In genomic region chr10:110206988-110207804, GRCh38 we compare ENCODE assay signal across 8 cellular contexts. TPM values are rescaled to one million over a fixed set of nuclear protein-coding genes. Genes with fewer than 3 reads are reported as not detected.
DNase-seq lines count a peak whose midpoint lies in the region; ATAC-seq and TF ChIP-seq lines count a peak whose summit lies in the region.

Gene MXI1 (plus strand): TSS chr10:110207605. CDS start chr10:110207809, 204 bp downstream.

- WGBS in thyroid gland, 2 donors = 4 to 10% methylated on average over 17 to 37 of the region's 37 CpGs

- DNase-seq in DMS 273 (lab: John Stamatoyannopoulos, UW; ENCODE audit: unreplicated experiment) = peak; percentile 84
- peak; percentile 77 for DNase-seq in NOMO-1 treated with dmso at 0.1 percent for 144 hours (lab: John Stamatoyannopoulos, UW; ENCODE audit: unreplicated experiment)
- no peak for DNase-seq in activated T-helper 2 cell treated with anti-CD3 and anti-CD28 coated beads, Interferon-gamma antibody, Interleukin-2, Interleukin-4, amounts not matched to agents 10 μg/mL and 5 μg/mL and 100 μg/mL, durations not matched to agents 14 hours and 24 hours and 36 hours (ENCODE audit: low spot score)
- DNase-seq in fibroblast of peridontal ligament (ENCODE audit: extremely low read depth) = peak; percentile 67
- peak; percentile 57 to 72 for DNase-seq in thyroid gland

- ATAC-seq in GM19438 (IDR thresholded peaks at IDR 0.05; ENCODE audit: low read depth, unreplicated experiment) (peak; percentile 52), HG03439 (IDR thresholded peaks at IDR 0.05; ENCODE audit: unreplicated experiment) (peak; percentile 52)

- peaks cover 42% of the 10 kb centered on the region for H3K27me3 Mint-ChIP-seq in activated T-helper 2 cell treated with anti-CD3 and anti-CD28 coated beads, Interferon-gamma antibody, Interleukin-2, Interleukin-4, amounts not matched to agents 10 μg/mL and 5 μg/mL and 100 μg/mL, durations not matched to agents 14 hours and 24 hours and 36 hours (ENCODE audit: low read depth)

- H3K9me3 Mint-ChIP-seq in activated T-helper 2 cell treated with anti-CD3 and anti-CD28 coated beads, Interferon-gamma antibody, Interleukin-2, Interleukin-4, amounts not matched to agents 10 μg/mL and 5 μg/mL and 100 μg/mL, durations not matched to agents 14 hours and 24 hours and 36 hours = no peaks in the 10 kb centered on the region

- H3K27ac ChIP-seq in muscle layer of duodenum (ENCODE audit: low read length) = peak within 1 kb of the TSS; percentile 74
- H3K27ac ChIP-seq in thyroid gland = peak within 1 kb of the TSS in 2 of 3 donors; percentile 65 to 87

- no peaks in the 10 kb centered on the region for H3K27me3 ChIP-seq in muscle layer of duodenum (ENCODE audit: low read depth, low read length)
- no peaks in the 10 kb centered on the region for H3K27me3 ChIP-seq in thyroid gland

- no peaks in the 10 kb centered on the region for H3K36me3 ChIP-seq in muscle layer of duodenum (ENCODE audit: control insufficient read depth in 1 of 2, insufficient read depth in 2 of 2, low read length in 2 of 2)
- no peaks in the 10 kb centered on the region for H3K36me3 ChIP-seq in thyroid gland

- H3K4me1 Mint-ChIP-seq in activated T-helper 2 cell treated with anti-CD3 and anti-CD28 coated beads, Interferon-gamma antibody, Interleukin-2, Interleukin-4, amounts not matched to agents 10 μg/mL and 5 μg/mL and 100 μg/mL, durations not matched to agents 14 hours and 24 hours and 36 hours (ENCODE audit: low read depth) = peaks cover 36% of the 10 kb centered on the region

- TF ChIP-seq CTCF in thyroid gland (IDR thresholded peaks at IDR 0.05) = no peak

- intact Hi-C loops in activated T-helper 2 cell treated with anti-CD3 and anti-CD28 coated beads, Interferon-gamma antibody, Interleukin-2, Interleukin-4, amounts not matched to agents 10 μg/mL and 5 μg/mL and 100 μg/mL, durations not matched to agents 14 hours and 24 hours and 36 hours (cut with micrococcal nuclease) = loop anchor here (1.0 to 5.0 kb wide), 3 partner anchors 69 to 285 kb away; partner anchors contain the start of gene XPNPEP1
- intact Hi-C loops in thyroid gland (cut with DNase I) = loop anchor here (5.0 kb wide), 1 partner anchor 65 kb away; no protein-coding TSS in a partner anchor

- peak in 1 of 2 donors; percentile 56 for TF ChIP-seq POLR2A in thyroid gland (IDR thresholded peaks at IDR 0.05)

- H3K4me1 ChIP-seq in muscle layer of duodenum (ENCODE audit: control insufficient read depth in 1 of 2, insufficient read depth in 2 of 2, low read length in 2 of 2) (peaks cover 0 to 14% of the 10 kb centered on the region in 2 donors), thyroid gland (peaks cover 6 to 11% of the 10 kb centered on the region in 2 donors)

- H3K4me3 ChIP-seq in muscle layer of duodenum (ENCODE audit: low read depth in 1 of 2, low read length in 2 of 2) = peak within 1 kb of the TSS; percentile 81 to 83
- peak within 1 kb of the TSS; percentile 22 to 76 (median 62) for H3K4me3 ChIP-seq in thyroid gland (replicated peaks in 1 of 3)

- H3K9me3 ChIP-seq in muscle layer of duodenum (ENCODE audit: control insufficient read depth in 1 of 2, low read length in 2 of 2) (no peaks in the 10 kb centered on the region), thyroid gland (no peaks in the 10 kb centered on the region)

- peak within 1 kb of the TSS; percentile 87 for H3K4me3 Mint-ChIP-seq in activated T-helper 2 cell treated with anti-CD3 and anti-CD28 coated beads, Interferon-gamma antibody, Interleukin-2, Interleukin-4, amounts not matched to agents 10 μg/mL and 5 μg/mL and 100 μg/mL, durations not matched to agents 14 hours and 24 hours and 36 hours (ENCODE audit: low read depth)

- H3K27ac Mint-ChIP-seq in activated T-helper 2 cell treated with anti-CD3 and anti-CD28 coated beads, Interferon-gamma antibody, Interleukin-2, Interleukin-4, amounts not matched to agents 10 μg/mL and 5 μg/mL and 100 μg/mL, durations not matched to agents 14 hours and 24 hours and 36 hours = peak within 1 kb of the TSS; percentile 87

- no peaks in the 10 kb centered on the region for H3K36me3 Mint-ChIP-seq in activated T-helper 2 cell treated with anti-CD3 and anti-CD28 coated beads, Interferon-gamma antibody, Interleukin-2, Interleukin-4, amounts not matched to agents 10 μg/mL and 5 μg/mL and 100 μg/mL, durations not matched to agents 14 hours and 24 hours and 36 hours (ENCODE audit: low read depth)

RNA-seq across cellular contexts. Expression of gene MXI1, which starts in this region (rescaled TPM):
- 12.2 and 14.6 TPM in 2 replicates for total RNA-seq in activated T-helper 2 cell treated with anti-CD3 and anti-CD28 coated beads, Interferon-gamma antibody, Interleukin-2, Interleukin-4, amounts not matched to agents 10 μg/mL and 5 μg/mL and 100 μg/mL, durations not matched to agents 14 hours and 24 hours and 36 hours
- total RNA-seq in thyroid gland = 100 to 1,000 TPM in 1 of 4 donors, 10 to 100 TPM in 3; 51.2 to 136 (median 59.6) TPM
